ENCODE assay signal across 8 cellular contexts in genomic region chr4:52659016-52659721, GRCh38. TPM values are rescaled to one million over a fixed set of nuclear protein-coding genes. Genes with fewer than 3 reads are reported as not detected.
DNase-seq lines count a peak whose midpoint lies in the region; ATAC-seq and TF ChIP-seq lines count a peak whose summit lies in the region.

Gene USP46 (minus strand): TSS chr4:52659301. CDS start chr4:52659150, 151 bp downstream.

- H3K4me3 Mint-ChIP-seq in Calu3 (ENCODE audit: low read depth, unreplicated experiment) = peak within 1 kb of the TSS; percentile 73
- H3K4me3 Mint-ChIP-seq in activated T-helper 17 cell treated with anti-CD3 and anti-CD28 coated beads, Interleukin-2, amount 50 U/mL, for 72 hours = peak within 1 kb of the TSS; percentile 83
- H3K4me3 Mint-ChIP-seq in naive thymus-derived CD8-positive, alpha-beta T cell = peak within 1 kb of the TSS; percentile 75 to 91 (median 86)

- H4K20me1 ChIP-seq in PC-9 (ENCODE audit: insufficient read depth) = no peaks in the 10 kb centered on the region; the same call in 1 of the 2 replicates

- no TSS peak for BruUV-seq in Calu3 (replicated peaks; lab: Mats Ljungman, UMichigan)
- BruUV-seq in PC-9 (replicated peaks; lab: Mats Ljungman, UMichigan) = no TSS peak

- peaks cover 9% of the 10 kb centered on the region for H3K4me1 Mint-ChIP-seq in Calu3 (ENCODE audit: low read depth, unreplicated experiment)
- peaks cover 30% of the 10 kb centered on the region for H3K4me1 Mint-ChIP-seq in activated T-helper 17 cell treated with anti-CD3 and anti-CD28 coated beads, Interleukin-2, amount 50 U/mL, for 72 hours
- H3K4me1 Mint-ChIP-seq in naive thymus-derived CD8-positive, alpha-beta T cell = peaks cover 8 to 21% (median 18%) of the 10 kb centered on the region in 4 donors

- CTCF ChIA-PET in Calu3 (lab: Charles Lee) = no interaction called here
- CTCF ChIA-PET in PC-9 (lab: Charles Lee) = interaction anchor here (0.7 kb wide), 1 partner anchor 109 kb away, joined by 3 read pairs; no protein-coding TSS in a partner anchor

- peaks cover 24% of the 10 kb centered on the region for H3K79me2 ChIP-seq in PC-9 (ENCODE audit: low read depth)

- H3K36me3 Mint-ChIP-seq in Calu3 (ENCODE audit: insufficient read depth, unreplicated experiment) = peaks cover 26% of the 10 kb centered on the region
- H3K36me3 Mint-ChIP-seq in activated T-helper 17 cell treated with anti-CD3 and anti-CD28 coated beads, Interleukin-2, amount 50 U/mL, for 72 hours (ENCODE audit: low read depth) = peaks cover 6% of the 10 kb centered on the region
- H3K36me3 Mint-ChIP-seq in naive thymus-derived CD8-positive, alpha-beta T cell = peaks cover 0 to 9% (median 8%) of the 10 kb centered on the region in 3 donors

- peak within 1 kb of the TSS; percentile 84 for H3K4me2 ChIP-seq in PC-9

- H3K27me3 Mint-ChIP-seq in Calu3 (ENCODE audit: unreplicated experiment) = no peaks in the 10 kb centered on the region
- no peaks in the 10 kb centered on the region for H3K27me3 Mint-ChIP-seq in activated T-helper 17 cell treated with anti-CD3 and anti-CD28 coated beads, Interleukin-2, amount 50 U/mL, for 72 hours
- peaks cover 15 to 39% (median 15%) of the 10 kb centered on the region in 5 donors for H3K27me3 Mint-ChIP-seq in naive thymus-derived CD8-positive, alpha-beta T cell

- intact Hi-C loops in Calu3 (cut with micrococcal nuclease; ENCODE audit: unreplicated experiment) (loop anchor here (10.0 kb wide), 1 partner anchor 114 kb away; no protein-coding TSS in a partner anchor), PC-9 (cut with micrococcal nuclease; ENCODE audit: unreplicated experiment) (loop anchor here (5.0 kb wide), 1 partner anchor 323 kb away; no protein-coding TSS in a partner anchor)

- peak within 1 kb of the TSS; percentile 98 for H2AFZ ChIP-seq in PC-9

- peak; percentile 58 for DNase-seq in Calu3
- peak in 1 of 2 experiments; percentile 69 for DNase-seq in PC-9
- DNase-seq in fibroblast of peridontal ligament (ENCODE audit: extremely low read depth) = peak; percentile 62
- peak in 9 of 10 donors; percentile 14 to 56 (median 22) for DNase-seq in naive thymus-derived CD8-positive, alpha-beta T cell

- H3K27ac ChIP-seq in PC-9 (peak within 1 kb of the TSS; percentile 43; the same call in 1 of the 2 replicates), stomach smooth muscle (ENCODE audit: low read length) (peak within 1 kb of the TSS; percentile 86)

- peak within 1 kb of the TSS; percentile 76 to 85 for H3K9ac ChIP-seq in stomach smooth muscle (ENCODE audit: low read length in 2 of 2)

- H3F3A ChIP-seq in PC-9 (ENCODE audit: insufficient read depth, low read depth) = peaks cover 8% of the 10 kb centered on the region; the same call in 1 of the 2 replicates

- peaks cover 3% of the 10 kb centered on the region for H3K9me3 Mint-ChIP-seq in Calu3 (ENCODE audit: low read depth, unreplicated experiment)
- H3K9me3 Mint-ChIP-seq in activated T-helper 17 cell treated with anti-CD3 and anti-CD28 coated beads, Interleukin-2, amount 50 U/mL, for 72 hours = peaks cover 3% of the 10 kb centered on the region
- peaks cover 0 to 6% (median 0%) of the 10 kb centered on the region in 9 donors for H3K9me3 Mint-ChIP-seq in naive thymus-derived CD8-positive, alpha-beta T cell

- H3K36me3 ChIP-seq in PC-9 (ENCODE audit: low read depth) = no peaks in the 10 kb centered on the region
- no peaks in the 10 kb centered on the region for H3K36me3 ChIP-seq in stomach smooth muscle (ENCODE audit: control insufficient read depth in 2 of 2, insufficient read depth in 2 of 2, low read length in 2 of 2)

- H3K4me3 ChIP-seq in PC-9 (peak within 1 kb of the TSS; percentile 92), stomach smooth muscle (ENCODE audit: low read length in 2 of 2) (peak within 1 kb of the TSS; percentile 79 to 85)

- H3K4me1 ChIP-seq in PC-9 (replicated peaks; ENCODE audit: insufficient read depth) = peaks cover 37% of the 10 kb centered on the region
- peaks cover 9% of the 10 kb centered on the region for H3K4me1 ChIP-seq in stomach smooth muscle (ENCODE audit: control insufficient read depth, insufficient read depth, low read length)

- no peaks in the 10 kb centered on the region for H3K9me2 ChIP-seq in PC-9 (ENCODE audit: insufficient read depth)

- no peak for TF ChIP-seq CTCF in Calu3 (IDR thresholded peaks at IDR 0.05; ENCODE audit: unreplicated experiment)
- TF ChIP-seq CTCF in PC-9 (conservative IDR thresholded peaks at IDR 0.05) = no peak

- no peaks in the 10 kb centered on the region for H3K27me3 ChIP-seq in PC-9 (ENCODE audit: insufficient read depth, low read depth)
- H3K27me3 ChIP-seq in stomach smooth muscle (ENCODE audit: control insufficient read depth in 1 of 2, insufficient read depth in 2 of 2, low read length in 2 of 2) = no peaks in the 10 kb centered on the region

- POLR2A ChIA-PET in PC-9 (lab: Charles Lee; ENCODE audit: unreplicated experiment) = interaction anchor here (0.6 to 0.8 kb wide), 2 partner anchors 18 to 53 kb away, joined by 3 to 4 read pairs; no protein-coding TSS in a partner anchor
- POLR2A ChIA-PET in naive thymus-derived CD8-positive, alpha-beta T cell (lab: Charles Lee) = interaction anchor here (1.0 to 2.7 kb wide), 2 partner anchors 53 to 62 kb away, joined by 3 to 13 read pairs; no protein-coding TSS in a partner anchor

- ATAC-seq in GM19397 (IDR thresholded peaks at IDR 0.05; ENCODE audit: unreplicated experiment) = peak; percentile 87
- peak; percentile 84 for ATAC-seq in HG03521 (IDR thresholded peaks at IDR 0.05; ENCODE audit: unreplicated experiment)
- peak; percentile 86 for ATAC-seq in activated T-helper 17 cell treated with anti-CD3 and anti-CD28 coated beads, Interleukin-2, amount 50 U/mL, for 72 hours (replicated peaks)
- peak; percentile 63 to 86 for ATAC-seq in naive thymus-derived CD8-positive, alpha-beta T cell

- H3K9me3 ChIP-seq in PC-9 (ENCODE audit: insufficient read depth, low read depth) (no peaks in the 10 kb centered on the region), stomach smooth muscle (ENCODE audit: control insufficient read depth in 2 of 2, low read length in 2 of 2) (no peaks in the 10 kb centered on the region)

- H3K27ac Mint-ChIP-seq in Calu3 (ENCODE audit: unreplicated experiment) = no peak within 1 kb of the TSS
- peak within 1 kb of the TSS; percentile 86 for H3K27ac Mint-ChIP-seq in activated T-helper 17 cell treated with anti-CD3 and anti-CD28 coated beads, Interleukin-2, amount 50 U/mL, for 72 hours
- H3K27ac Mint-ChIP-seq in naive thymus-derived CD8-positive, alpha-beta T cell = peak within 1 kb of the TSS in 7 of 10 donors; percentile 58 to 85 (median 65)

RNA-seq across cellular contexts. Expression of gene USP46, which starts in this region (rescaled TPM):
- total RNA-seq in Calu3 (2022) (12.5 and 15.4 TPM in 2 replicates), PC-9 (2021) (13.8 and 17.1 TPM in 2 replicates)
- 10 to 100 TPM in 1 of 2 donors, 1 to 10 TPM in 1; 8.6 to 10.1 TPM for total RNA-seq in activated T-helper 17 cell treated with anti-CD3 and anti-CD28 coated beads, Interleukin-2, amount 50 U/mL, for 72 hours
- total RNA-seq in naive thymus-derived CD8-positive, alpha-beta T cell = 1 to 10 TPM; 2.7 to 3.9 TPM
- polyA plus RNA-seq in naive thymus-derived CD8-positive, alpha-beta T cell = under 1 TPM in 2 of 3 donors, not detected in 1; 0.24 to 0.28 TPM
